Comparison of ENCODE assay signal across 8 cellular contexts in the genomic region with DNA sequence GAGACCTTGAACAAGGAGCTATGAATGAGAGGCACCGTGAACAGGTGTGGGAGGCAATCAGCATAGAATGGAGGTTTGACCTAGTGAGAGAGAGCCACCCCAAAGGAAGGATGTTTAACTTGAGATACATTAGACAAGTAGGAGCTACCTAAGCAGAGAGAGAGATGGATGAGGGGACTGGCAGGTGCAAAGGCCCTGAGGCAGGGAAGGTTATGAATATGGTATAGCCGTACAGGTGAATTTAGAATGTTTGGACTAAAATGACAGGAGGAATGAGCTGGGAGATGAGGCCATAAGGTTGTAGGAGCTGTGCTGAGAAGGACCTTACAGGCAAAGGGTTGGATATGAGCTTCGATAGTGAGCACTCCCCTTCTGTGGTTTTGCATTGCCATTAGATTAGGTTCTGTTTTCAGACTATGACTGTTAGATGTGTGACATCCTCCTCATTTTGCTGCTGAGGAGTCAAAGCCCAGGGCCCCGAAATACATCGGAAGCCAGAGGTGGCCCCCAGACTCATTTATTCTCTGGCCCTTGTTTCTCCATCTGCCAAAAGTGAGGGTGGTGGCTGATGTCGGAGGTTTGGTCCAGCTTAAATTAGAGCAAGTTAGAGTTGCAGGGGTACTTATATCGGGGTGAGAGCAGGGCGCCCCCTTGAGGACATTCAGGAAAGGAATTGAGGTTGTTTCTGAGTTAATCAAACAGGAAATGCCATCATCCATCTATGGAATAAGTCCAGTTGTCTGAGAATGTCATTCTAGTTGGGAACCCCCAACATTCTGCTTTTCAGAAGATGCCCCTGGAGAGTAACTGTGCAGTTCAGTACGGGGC. TPM values are rescaled to one million over a fixed set of nuclear protein-coding genes. Genes with fewer than 3 reads are reported as not detected.
DNase-seq lines count a peak whose midpoint lies in the region; ATAC-seq and TF ChIP-seq lines count a peak whose summit lies in the region.

No MANE protein-coding gene starts in this region.

- TF ChIP-seq POLR2A in ovary (IDR thresholded peaks at IDR 0.05) = no peak

- H3K9ac ChIP-seq in SU-DHL-6 (ENCODE audit: low read length) = no peak overlapping the region

- no peaks in the 10 kb centered on the region for H3K9me3 Mint-ChIP-seq in CD14-positive monocyte

- H3K36me3 ChIP-seq in HAP-1 (replicated peaks) = no peaks in the 10 kb centered on the region
- no peaks in the 10 kb centered on the region for H3K36me3 ChIP-seq in SU-DHL-6 (ENCODE audit: low read length)
- no peaks in the 10 kb centered on the region for H3K36me3 ChIP-seq in hepatocyte (replicated peaks; ENCODE audit: insufficient read depth, low read depth)
- H3K36me3 ChIP-seq in ovary = no peaks in the 10 kb centered on the region

- no peak overlapping the region for H3K27ac ChIP-seq in SU-DHL-6 (ENCODE audit: low read depth, low read length)
- no peak overlapping the region for H3K27ac ChIP-seq in hepatocyte
- H3K27ac ChIP-seq in ovary = no peak overlapping the region

- in situ Hi-C loops in HAP-1 (cut with MboI; ENCODE audit: low sequenced_read_pairs) = no loop called here

- intact Hi-C loops in CD14-positive monocyte (cut with micrococcal nuclease) = loop anchor here in 1 of 2 donors (5.0 kb wide), 1 partner anchor 215 kb away; no protein-coding TSS in a partner anchor
- intact Hi-C loops in ovary (cut with DNase I) = no loop called here

- no peak overlapping the region for H3K4me3 ChIP-seq in HAP-1
- H3K4me3 ChIP-seq in SU-DHL-6 (ENCODE audit: insufficient read depth, low read length, poor library complexity, severe bottlenecking) = no peak overlapping the region
- no peak overlapping the region for H3K4me3 ChIP-seq in hepatocyte
- H3K4me3 ChIP-seq in ovary = no peak overlapping the region

- DNase-seq in CD14-positive monocyte (ENCODE audit: low spot score) (no peak), HAP-1 (ENCODE audit: low spot score in 2 of 2) (peak; percentile 30 to 57), hepatocyte (ENCODE audit: low spot score) (no peak), amygdala (lab: John Stamatoyannopoulos, UW) (no peak), ovary (no peak)

- H3K4me1 ChIP-seq in HAP-1 = no peaks in the 10 kb centered on the region
- no peaks in the 10 kb centered on the region for H3K4me1 ChIP-seq in hepatocyte (ENCODE audit: insufficient read depth)
- H3K4me1 ChIP-seq in ovary (ENCODE audit: insufficient read depth) = no peaks in the 10 kb centered on the region

- TF ChIP-seq CTCF in CD14-positive monocyte (IDR thresholded peaks at IDR 0.05) (peak; percentile 75), SU-DHL-6 (IDR thresholded peaks at IDR 0.05; ENCODE audit: insufficient read depth, low read length, poor library complexity, severe bottlenecking) (peak; percentile 50), hepatocyte (IDR thresholded peaks at IDR 0.05; ENCODE audit: poor library complexity) (peak; percentile 24), ovary (IDR thresholded peaks at IDR 0.05) (no peak)

- TF ChIP-seq EP300 in ovary (IDR thresholded peaks at IDR 0.05) = no peak

- no peak overlapping the region for H3K4me2 ChIP-seq in SU-DHL-6 (ENCODE audit: low read depth, low read length, poor library complexity, severe bottlenecking)
- H3K4me2 ChIP-seq in hepatocyte = no peak overlapping the region

- H3K4me3 Mint-ChIP-seq in CD14-positive monocyte = peak overlapping the region in 1 of 2 donors; percentile 50

- peaks cover 0 to 18% (median 8%) of the 10 kb centered on the region in 3 donors for H3K27me3 Mint-ChIP-seq in CD14-positive monocyte (ENCODE audit: low read depth in 3 of 3)

- H2AFZ ChIP-seq in SU-DHL-6 (ENCODE audit: low read depth, low read length, severe bottlenecking) = no peak overlapping the region
- H2AFZ ChIP-seq in hepatocyte = no peak overlapping the region

- ATAC-seq in HG02798 (IDR thresholded peaks at IDR 0.05; ENCODE audit: poor library complexity, unreplicated experiment) (no peak), GM19397 (IDR thresholded peaks at IDR 0.05; ENCODE audit: unreplicated experiment) (no peak)

- H3K9me2 ChIP-seq in SU-DHL-6 (replicated peaks; ENCODE audit: insufficient read depth, low read length) (no peaks in the 10 kb centered on the region), hepatocyte (replicated peaks; ENCODE audit: insufficient read depth) (no peaks in the 10 kb centered on the region)

- H3K27me3 ChIP-seq in HAP-1 (ENCODE audit: low read depth) (0 out of 2 replicates have a peak, but pooled peaks cover 2% of the 10 kb centered on the region), SU-DHL-6 (ENCODE audit: low read length) (no peaks in the 10 kb centered on the region), hepatocyte (peaks cover 37% of the 10 kb centered on the region), ovary (no peaks in the 10 kb centered on the region)

- H3K27ac Mint-ChIP-seq in CD14-positive monocyte = peak overlapping the region in 1 of 7 donors; percentile 0

- peaks cover 36% of the 10 kb centered on the region for H3K4me1 Mint-ChIP-seq in CD14-positive monocyte

- H3F3A ChIP-seq in SU-DHL-6 (ENCODE audit: insufficient read depth) = no peaks in the 10 kb centered on the region

- 51% methylated on average over 9 of the region's 9 CpGs for WGBS in hepatocyte (ENCODE audit: low lambda C conversion rate, missing lambda C conversion rate)
- 43 to 49% (median 48%) methylated on average over 9 of the region's 9 CpGs for WGBS in ovary, 3 donors

- H4K20me1 ChIP-seq in SU-DHL-6 (ENCODE audit: low read depth, low read length) (no peaks in the 10 kb centered on the region), hepatocyte (ENCODE audit: insufficient read depth, poor library complexity, severe bottlenecking) (no peaks in the 10 kb centered on the region)

- peaks cover 10 to 29% of the 10 kb centered on the region in 2 donors for H3K36me3 Mint-ChIP-seq in CD14-positive monocyte

- H3K79me2 ChIP-seq in SU-DHL-6 (ENCODE audit: insufficient read depth, low read length) (no peaks in the 10 kb centered on the region), hepatocyte (no peaks in the 10 kb centered on the region)

- H3K9me3 ChIP-seq in HAP-1 (no peaks in the 10 kb centered on the region), SU-DHL-6 (ENCODE audit: insufficient read depth, low read length) (no peaks in the 10 kb centered on the region), hepatocyte (ENCODE audit: low read depth) (no peaks in the 10 kb centered on the region), ovary (no peaks in the 10 kb centered on the region)

RNA-seq across cellular contexts. Expression of gene SLC24A4, which starts 29.4 kb away (rescaled TPM):
- polyA plus RNA-seq in CD14-positive monocyte (10 to 100 TPM; 20.0 to 26.5 TPM), hepatocyte (0.46 TPM in 1 of 2 replicates, not detected in the other), ovary (under 1 TPM; 0.10 to 0.98 TPM)
- total RNA-seq in hepatocyte (0.28 and 0.50 TPM in 2 replicates), ovary (under 1 TPM; 0.11 to 0.61 (median 0.24) TPM)

Comparison
In these comparisons a context has a peak if more than half of its experiments do, and no peak if none do; other contexts are left out.
1. DNase-seq: peak in HAP-1 (2 of 2); none in CD14-positive monocyte (single experiment), hepatocyte (single experiment), amygdala (0 of 56) and ovary (0 of 5).
2. CTCF ChIP-seq: peak in CD14-positive monocyte (single experiment), SU-DHL-6 (single experiment) and hepatocyte (single experiment); none in ovary (0 of 3).
3. RNA of gene SLC24A4, which starts 29.4 kb away (polyA plus RNA-seq): 20.0 to 26.5 TPM in CD14-positive monocyte; 0.10 to 0.98 TPM in ovary and 0.46 TPM in hepatocyte; every median in the first group is over 10 times any median in the second.